In genomic region chr10:96093948-96094347, GRCh38 we compare ENCODE assay signal across 1 cellular context.
TF ChIP-seq lines count a peak whose summit lies in the region.

No MANE protein-coding gene starts in this region.

TF ChIP-seq in HepG2, 621 proteins besides CTCF, POLR2A, EP300 and RAD21 (continues in another document):
- TF ChIP-seq ZNF589 (CRISPR knock-in tag; conservative IDR thresholded peaks at IDR 0.05) (no peak), HOXA9 (CRISPR knock-in tag; IDR thresholded peaks at IDR 0.05; ENCODE audit: borderline replicate concordance) (no peak), PHF20 (CRISPR knock-in tag; IDR thresholded peaks at IDR 0.05) (0 out of 2 replicates have a peak, but pooled peaks have one; percentile 30), ZNF143 (CRISPR knock-in tag; IDR thresholded peaks at IDR 0.05) (no peak), ZNF792 (CRISPR knock-in tag; IDR thresholded peaks at IDR 0.05) (peak; percentile 68), THRA (CRISPR knock-in tag; IDR thresholded peaks at IDR 0.05; ENCODE audit: borderline replicate concordance) (0 out of 2 replicates have a peak, but pooled peaks have one; percentile 34), SALL1 (CRISPR knock-in tag; IDR thresholded peaks at IDR 0.05) (peak; percentile 17; the same call in 1 of the 2 replicates), NFKBIZ (CRISPR knock-in tag; IDR thresholded peaks at IDR 0.05) (0 out of 2 replicates have a peak, but pooled peaks have one; percentile 42), ZBED4 (CRISPR knock-in tag; IDR thresholded peaks at IDR 0.05; ENCODE audit: borderline replicate concordance) (peak; percentile 40; the same call in 1 of the 2 replicates), SP140L (CRISPR knock-in tag; IDR thresholded peaks at IDR 0.05; ENCODE audit: borderline replicate concordance) (0 out of 2 replicates have a peak, but pooled peaks have one; percentile 49), PATZ1 (CRISPR knock-in tag; IDR thresholded peaks at IDR 0.05) (peak; percentile 32; the same call in 1 of the 2 replicates), SRSF1 (optimal IDR thresholded peaks at IDR 0.05; ENCODE audit: low read depth, low read length) (no peak), ZNF124 (CRISPR knock-in tag; IDR thresholded peaks at IDR 0.05) (no peak), FOXP1 (IDR thresholded peaks at IDR 0.05) (no peak), FOXP1 (CRISPR knock-in tag; IDR thresholded peaks at IDR 0.05) (peak; percentile 73), KDM6A (CRISPR knock-in tag; IDR thresholded peaks at IDR 0.05; ENCODE audit: low read depth) (peak; percentile 54), JARID2 (CRISPR knock-in tag; IDR thresholded peaks at IDR 0.05; ENCODE audit: insufficient replicate concordance) (no peak), ZNF331 (CRISPR knock-in tag; IDR thresholded peaks at IDR 0.05) (peak; percentile 71; the same call in 1 of the 2 replicates), ETV5 (CRISPR knock-in tag; IDR thresholded peaks at IDR 0.05; ENCODE audit: borderline replicate concordance) (peak; percentile 13; the same call in 1 of the 2 replicates), RARA (CRISPR knock-in tag; IDR thresholded peaks at IDR 0.05) (0 out of 2 replicates have a peak, but pooled peaks have one; percentile 17), SAFB2 (CRISPR knock-in tag; IDR thresholded peaks at IDR 0.05; ENCODE audit: borderline replicate concordance, low read depth) (no peak), TSC22D2 (CRISPR knock-in tag; IDR thresholded peaks at IDR 0.05; ENCODE audit: borderline replicate concordance) (0 out of 2 replicates have a peak, but pooled peaks have one; percentile 31), MED1 (CRISPR knock-in tag; IDR thresholded peaks at IDR 0.05) (peak; percentile 61), SOX13 (IDR thresholded peaks at IDR 0.05) (no peak), SOX13 (CRISPR knock-in tag; conservative IDR thresholded peaks at IDR 0.05 in 1 of 2, IDR thresholded peaks at IDR 0.05 in 1 of 2) (peak in 1 of 2 experiments; percentile 52; a peak in 2 of 4 replicates), ZNF605 (CRISPR knock-in tag; IDR thresholded peaks at IDR 0.05) (no peak), FOXP4 (CRISPR knock-in tag; IDR thresholded peaks at IDR 0.05) (peak; percentile 55), ZNF644 (CRISPR knock-in tag; IDR thresholded peaks at IDR 0.05; ENCODE audit: low read depth) (0 out of 2 replicates have a peak, but pooled peaks have one; percentile 24), GTF2F1 (IDR thresholded peaks at IDR 0.05; ENCODE audit: low read length) (no peak), SOX5 (CRISPR knock-in tag; IDR thresholded peaks at IDR 0.05; ENCODE audit: borderline replicate concordance) (peak; percentile 27; the same call in 1 of the 2 replicates), FOXA3 (CRISPR knock-in tag; IDR thresholded peaks at IDR 0.05) (peak; percentile 93), FOXA1 (IDR thresholded peaks at IDR 0.05) (no peak), FOXA1 (CRISPR knock-in tag; IDR thresholded peaks at IDR 0.05) (peak; percentile 83), FOXK1 (CRISPR knock-in tag; IDR thresholded peaks at IDR 0.05; ENCODE audit: borderline replicate concordance, low read depth) (peak; percentile 64; the same call in 1 of the 2 replicates), FOXO1 (CRISPR knock-in tag; IDR thresholded peaks at IDR 0.05) (0 out of 2 replicates have a peak, but pooled peaks have one; percentile 32), ZNF460 (CRISPR knock-in tag; IDR thresholded peaks at IDR 0.05; ENCODE audit: borderline replicate concordance) (no peak), ZNF484 (CRISPR knock-in tag; IDR thresholded peaks at IDR 0.05; ENCODE audit: borderline replicate concordance, low read depth) (no peak), ZNF160 (CRISPR knock-in tag; IDR thresholded peaks at IDR 0.05) (no peak), NR2F6 (IDR thresholded peaks at IDR 0.05) (no peak), NR2F6 (CRISPR knock-in tag; IDR thresholded peaks at IDR 0.05) (no peak), ZSCAN12 (CRISPR knock-in tag; IDR thresholded peaks at IDR 0.05) (no peak), SAP130 (CRISPR knock-in tag; IDR thresholded peaks at IDR 0.05; ENCODE audit: low read depth) (peak; percentile 35), GATAD2A (CRISPR knock-in tag; IDR thresholded peaks at IDR 0.05) (peak; percentile 74), ZSCAN21 (CRISPR knock-in tag; IDR thresholded peaks at IDR 0.05; ENCODE audit: borderline replicate concordance) (0 out of 2 replicates have a peak, but pooled peaks have one; percentile 37), HDAC2 (CRISPR knock-in tag; IDR thresholded peaks at IDR 0.05) (peak; percentile 29; the same call in 1 of the 2 replicates)
- TF ChIP-seq, protein P1, sequence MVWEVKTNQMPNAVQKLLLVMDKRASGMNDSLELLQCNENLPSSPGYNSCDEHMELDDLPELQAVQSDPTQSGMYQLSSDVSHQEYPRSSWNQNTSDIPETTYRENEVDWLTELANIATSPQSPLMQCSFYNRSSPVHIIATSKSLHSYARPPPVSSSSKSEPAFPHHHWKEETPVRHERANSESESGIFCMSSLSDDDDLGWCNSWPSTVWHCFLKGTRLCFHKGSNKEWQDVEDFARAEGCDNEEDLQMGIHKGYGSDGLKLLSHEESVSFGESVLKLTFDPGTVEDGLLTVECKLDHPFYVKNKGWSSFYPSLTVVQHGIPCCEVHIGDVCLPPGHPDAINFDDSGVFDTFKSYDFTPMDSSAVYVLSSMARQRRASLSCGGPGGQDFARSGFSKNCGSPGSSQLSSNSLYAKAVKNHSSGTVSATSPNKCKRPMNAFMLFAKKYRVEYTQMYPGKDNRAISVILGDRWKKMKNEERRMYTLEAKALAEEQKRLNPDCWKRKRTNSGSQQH (CRISPR knock-in tag; IDR thresholded peaks at IDR 0.05; ENCODE audit: low read depth) = no peak
- TF ChIP-seq, protein P2, sequence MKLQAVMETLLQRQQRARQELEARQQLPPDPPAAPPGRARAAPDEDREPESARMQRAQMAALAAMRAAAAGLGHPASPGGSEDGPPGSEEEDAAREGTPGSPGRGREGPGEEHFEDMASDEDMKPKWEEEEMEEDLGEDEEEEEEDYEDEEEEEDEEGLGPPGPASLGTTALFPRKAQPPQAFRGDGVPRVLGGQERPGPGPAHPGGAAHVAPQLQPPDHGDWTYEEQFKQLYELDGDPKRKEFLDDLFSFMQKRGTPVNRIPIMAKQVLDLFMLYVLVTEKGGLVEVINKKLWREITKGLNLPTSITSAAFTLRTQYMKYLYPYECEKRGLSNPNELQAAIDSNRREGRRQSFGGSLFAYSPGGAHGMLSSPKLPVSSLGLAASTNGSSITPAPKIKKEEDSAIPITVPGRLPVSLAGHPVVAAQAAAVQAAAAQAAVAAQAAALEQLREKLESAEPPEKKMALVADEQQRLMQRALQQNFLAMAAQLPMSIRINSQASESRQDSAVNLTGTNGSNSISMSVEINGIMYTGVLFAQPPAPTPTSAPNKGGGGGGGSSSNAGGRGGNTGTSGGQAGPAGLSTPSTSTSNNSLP (IDR thresholded peaks at IDR 0.05; ENCODE audit: low read depth, low read length) = 0 out of 2 replicates have a peak, but pooled peaks have one; percentile 30
- TF ChIP-seq, protein P3, sequence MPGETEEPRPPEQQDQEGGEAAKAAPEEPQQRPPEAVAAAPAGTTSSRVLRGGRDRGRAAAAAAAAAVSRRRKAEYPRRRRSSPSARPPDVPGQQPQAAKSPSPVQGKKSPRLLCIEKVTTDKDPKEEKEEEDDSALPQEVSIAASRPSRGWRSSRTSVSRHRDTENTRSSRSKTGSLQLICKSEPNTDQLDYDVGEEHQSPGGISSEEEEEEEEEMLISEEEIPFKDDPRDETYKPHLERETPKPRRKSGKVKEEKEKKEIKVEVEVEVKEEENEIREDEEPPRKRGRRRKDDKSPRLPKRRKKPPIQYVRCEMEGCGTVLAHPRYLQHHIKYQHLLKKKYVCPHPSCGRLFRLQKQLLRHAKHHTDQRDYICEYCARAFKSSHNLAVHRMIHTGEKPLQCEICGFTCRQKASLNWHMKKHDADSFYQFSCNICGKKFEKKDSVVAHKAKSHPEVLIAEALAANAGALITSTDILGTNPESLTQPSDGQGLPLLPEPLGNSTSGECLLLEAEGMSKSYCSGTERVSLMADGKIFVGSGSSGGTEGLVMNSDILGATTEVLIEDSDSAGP (CRISPR knock-in tag; IDR thresholded peaks at IDR 0.05; ENCODE audit: borderline replicate concordance) = no peak
- TF ChIP-seq, protein P4, sequence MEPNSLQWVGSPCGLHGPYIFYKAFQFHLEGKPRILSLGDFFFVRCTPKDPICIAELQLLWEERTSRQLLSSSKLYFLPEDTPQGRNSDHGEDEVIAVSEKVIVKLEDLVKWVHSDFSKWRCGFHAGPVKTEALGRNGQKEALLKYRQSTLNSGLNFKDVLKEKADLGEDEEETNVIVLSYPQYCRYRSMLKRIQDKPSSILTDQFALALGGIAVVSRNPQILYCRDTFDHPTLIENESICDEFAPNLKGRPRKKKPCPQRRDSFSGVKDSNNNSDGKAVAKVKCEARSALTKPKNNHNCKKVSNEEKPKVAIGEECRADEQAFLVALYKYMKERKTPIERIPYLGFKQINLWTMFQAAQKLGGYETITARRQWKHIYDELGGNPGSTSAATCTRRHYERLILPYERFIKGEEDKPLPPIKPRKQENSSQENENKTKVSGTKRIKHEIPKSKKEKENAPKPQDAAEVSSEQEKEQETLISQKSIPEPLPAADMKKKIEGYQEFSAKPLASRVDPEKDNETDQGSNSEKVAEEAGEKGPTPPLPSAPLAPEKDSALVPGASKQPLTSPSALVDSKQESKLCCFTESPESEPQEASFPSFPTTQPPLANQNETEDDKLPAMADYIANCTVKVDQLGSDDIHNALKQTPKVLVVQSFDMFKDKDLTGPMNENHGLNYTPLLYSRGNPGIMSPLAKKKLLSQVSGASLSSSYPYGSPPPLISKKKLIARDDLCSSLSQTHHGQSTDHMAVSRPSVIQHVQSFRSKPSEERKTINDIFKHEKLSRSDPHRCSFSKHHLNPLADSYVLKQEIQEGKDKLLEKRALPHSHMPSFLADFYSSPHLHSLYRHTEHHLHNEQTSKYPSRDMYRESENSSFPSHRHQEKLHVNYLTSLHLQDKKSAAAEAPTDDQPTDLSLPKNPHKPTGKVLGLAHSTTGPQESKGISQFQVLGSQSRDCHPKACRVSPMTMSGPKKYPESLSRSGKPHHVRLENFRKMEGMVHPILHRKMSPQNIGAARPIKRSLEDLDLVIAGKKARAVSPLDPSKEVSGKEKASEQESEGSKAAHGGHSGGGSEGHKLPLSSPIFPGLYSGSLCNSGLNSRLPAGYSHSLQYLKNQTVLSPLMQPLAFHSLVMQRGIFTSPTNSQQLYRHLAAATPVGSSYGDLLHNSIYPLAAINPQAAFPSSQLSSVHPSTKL (CRISPR knock-in tag; IDR thresholded peaks at IDR 0.05) = peak; percentile 39; the same call in 1 of the 2 replicates
